ENCODE assay signal across 9 cellular contexts in the genomic region with DNA sequence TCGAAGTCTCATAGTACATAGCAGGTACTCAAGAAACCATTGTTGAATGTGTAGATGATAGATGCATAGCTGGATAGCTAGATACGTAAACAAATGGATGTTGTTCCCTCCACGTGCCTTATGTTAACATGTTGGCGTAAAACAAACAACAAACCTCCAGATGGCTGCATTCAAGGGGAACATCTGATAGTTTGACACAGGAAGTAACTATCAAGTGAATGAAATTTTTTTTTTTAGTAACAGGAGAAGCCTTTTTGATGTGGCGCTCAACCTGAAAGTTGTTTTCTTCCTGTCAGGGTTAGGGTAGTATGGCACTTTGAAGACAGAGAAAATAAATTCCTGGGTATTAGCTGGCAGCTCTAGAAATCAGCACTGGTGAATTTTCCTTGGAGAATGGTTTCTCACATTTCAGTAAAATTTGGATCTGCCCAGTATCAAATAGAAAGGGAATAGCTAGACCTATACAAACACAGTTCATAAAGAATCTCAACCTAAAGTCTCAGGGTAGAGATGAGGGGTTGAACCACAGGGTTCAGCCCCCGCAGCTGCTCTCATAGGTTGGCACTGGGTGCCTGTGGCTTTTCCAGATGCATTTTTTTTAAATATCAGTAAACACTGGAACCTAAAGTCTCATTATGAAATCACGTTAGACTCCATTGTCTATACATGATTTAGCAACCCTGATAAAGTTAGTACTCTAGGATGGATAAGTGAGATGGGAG. TPM values are rescaled to one million over a fixed set of nuclear protein-coding genes. Genes with fewer than 3 reads are reported as not detected.
DNase-seq lines count a peak whose midpoint lies in the region; ATAC-seq, FAIRE-seq and TF ChIP-seq lines count a peak whose summit lies in the region.
"Had no signal": no experiment of that assay in that cellular context is flagged by ENCODE, and none has a peak within 500 bp of the region (broad histone marks: within the 10 kb centered on the region; RNA-seq: fewer than 3 reads in every experiment).

No MANE protein-coding gene starts in this region.

- H3K27me3 ChIP-seq in small intestine (ENCODE audit: control insufficient read depth in 2 of 2, insufficient read depth in 2 of 2, low read length in 2 of 2) = no peaks in the 10 kb centered on the region
- H3K27me3 ChIP-seq in neural progenitor cell = no peaks in the 10 kb centered on the region

- peaks cover 45% of the 10 kb centered on the region for H3K4me1 Mint-ChIP-seq in activated CD4-positive, alpha-beta T cell treated with anti-CD3 and anti-CD28 coated beads, Interleukin-2, amount 10 ng/mL, durations not matched to agents 7 days and 5 days
- H3K4me1 Mint-ChIP-seq in T-helper 2 cell treated with Interferon-gamma antibody and Interleukin-4, amounts not matched to agents 5 μg/mL and 100 μg/mL, for 36 hours (ENCODE audit: low read depth) = peaks cover 33% of the 10 kb centered on the region
- peaks cover 3% of the 10 kb centered on the region for H3K4me1 Mint-ChIP-seq in neural progenitor cell

- peaks cover 21% of the 10 kb centered on the region for H3K9me3 Mint-ChIP-seq in activated CD4-positive, alpha-beta T cell treated with anti-CD3 and anti-CD28 coated beads, Interleukin-2, amount 10 ng/mL, durations not matched to agents 7 days and 5 days
- H3K9me3 Mint-ChIP-seq in T-helper 2 cell treated with Interferon-gamma antibody and Interleukin-4, amounts not matched to agents 5 μg/mL and 100 μg/mL, for 36 hours = peaks cover 24% of the 10 kb centered on the region
- peaks cover 18% of the 10 kb centered on the region for H3K9me3 Mint-ChIP-seq in neural progenitor cell

- H3K27me3 Mint-ChIP-seq in activated CD4-positive, alpha-beta T cell treated with anti-CD3 and anti-CD28 coated beads, Interleukin-2, amount 10 ng/mL, durations not matched to agents 7 days and 5 days = no peaks in the 10 kb centered on the region
- no peaks in the 10 kb centered on the region for H3K27me3 Mint-ChIP-seq in T-helper 2 cell treated with Interferon-gamma antibody and Interleukin-4, amounts not matched to agents 5 μg/mL and 100 μg/mL, for 36 hours (ENCODE audit: low read depth)
- H3K27me3 Mint-ChIP-seq in neural progenitor cell (ENCODE audit: insufficient read depth, low read depth) = peaks cover 2% of the 10 kb centered on the region

- TF ChIP-seq CTCF in neural progenitor cell (IDR thresholded peaks at IDR 0.05) = no peak

- H3K4me3 ChIP-seq in small intestine (ENCODE audit: low read depth in 1 of 2, low read length in 2 of 2) = no peak overlapping the region
- no peak overlapping the region for H3K4me3 ChIP-seq in neural progenitor cell

- peak; percentile 70 for DNase-seq in activated CD4-positive, alpha-beta T cell treated with anti-CD3 and anti-CD28 coated beads, Interleukin-2, amount 10 ng/mL, durations not matched to agents 7 days and 5 days
- DNase-seq in activated CD4-positive, alpha-beta T cell treated with anti-CD3 and anti-CD28 coated beads, Interleukin-2, amount 50 U/mL, for 48 hours = no peak
- peak; percentile 16 for DNase-seq in T-helper 2 cell treated with Interferon-gamma antibody and Interleukin-4, amounts not matched to agents 5 μg/mL and 100 μg/mL, for 36 hours (ENCODE audit: low spot score)
- peak; percentile 32 for DNase-seq in small intestine
- no peak for DNase-seq in neural progenitor cell (ENCODE audit: low spot score)
- DNase-seq in HPDE6-E6E7 (ENCODE audit: extremely low spot score) = no peak
- DNase-seq: OCI-M1 had no signal

- no peaks in the 10 kb centered on the region for H3K36me3 ChIP-seq in small intestine (ENCODE audit: control insufficient read depth in 2 of 2, insufficient read depth in 2 of 2, low read length in 2 of 2)
- H3K36me3 ChIP-seq in neural progenitor cell = no peaks in the 10 kb centered on the region

- POLR2A ChIA-PET in activated CD4-positive, alpha-beta T cell treated with anti-CD3 and anti-CD28 coated beads, Interleukin-2, amount 10 ng/mL, durations not matched to agents 7 days and 5 days (lab: Charles Lee) = interaction anchor here (0.7 to 0.9 kb wide), 2 partner anchors 20 to 227 kb away, joined by 3 to 4 read pairs; no protein-coding TSS in a partner anchor

- no peaks in the 10 kb centered on the region for H4K20me1 ChIP-seq in neural progenitor cell (ENCODE audit: low read depth)

- H3K79me2 ChIP-seq in neural progenitor cell (ENCODE audit: low read depth) = no peaks in the 10 kb centered on the region

- WGBS in small intestine, 3 donors = 60 to 68% (median 67%) methylated on average over 7 of the region's 7 CpGs

- H3K9me3 ChIP-seq in small intestine (ENCODE audit: control insufficient read depth, low read depth) (peaks cover 1% of the 10 kb centered on the region), neural progenitor cell (ENCODE audit: low read depth) (peaks cover 5% of the 10 kb centered on the region)

- H3K27ac Mint-ChIP-seq in activated CD4-positive, alpha-beta T cell treated with anti-CD3 and anti-CD28 coated beads, Interleukin-2, amount 10 ng/mL, durations not matched to agents 7 days and 5 days = peak overlapping the region; percentile 84
- H3K27ac Mint-ChIP-seq in T-helper 2 cell treated with Interferon-gamma antibody and Interleukin-4, amounts not matched to agents 5 μg/mL and 100 μg/mL, for 36 hours = peak overlapping the region; percentile 73
- no peak overlapping the region for H3K27ac Mint-ChIP-seq in neural progenitor cell

- H3K4me1 ChIP-seq in small intestine (ENCODE audit: control insufficient read depth in 2 of 2, insufficient read depth in 1 of 2, low read depth in 1 of 2, low read length in 1 of 2) (no peaks in the 10 kb centered on the region), neural progenitor cell (no peaks in the 10 kb centered on the region)

- no peak overlapping the region for H3K4me2 ChIP-seq in neural progenitor cell

- ATAC-seq in HG03175 (IDR thresholded peaks at IDR 0.05; ENCODE audit: unreplicated experiment) (peak; percentile 52), GM21576 (IDR thresholded peaks at IDR 0.05; ENCODE audit: unreplicated experiment) (no peak)

- no peak for FAIRE-seq in small intestine (lab: Jason Lieb, UNC)

- no peaks in the 10 kb centered on the region for H3F3A ChIP-seq in neural progenitor cell (ENCODE audit: low read depth)

- H3K27ac ChIP-seq in small intestine (ENCODE audit: low read depth in 1 of 2, low read length in 1 of 2) = peak overlapping the region in 1 of 2 donors; percentile 27
- no peak overlapping the region for H3K27ac ChIP-seq in neural progenitor cell

- H3K36me3 Mint-ChIP-seq in activated CD4-positive, alpha-beta T cell treated with anti-CD3 and anti-CD28 coated beads, Interleukin-2, amount 10 ng/mL, durations not matched to agents 7 days and 5 days (ENCODE audit: low read depth) = peaks cover 28% of the 10 kb centered on the region
- peaks cover 24% of the 10 kb centered on the region for H3K36me3 Mint-ChIP-seq in T-helper 2 cell treated with Interferon-gamma antibody and Interleukin-4, amounts not matched to agents 5 μg/mL and 100 μg/mL, for 36 hours (ENCODE audit: low read depth)
- H3K36me3 Mint-ChIP-seq in neural progenitor cell = peaks cover 2% of the 10 kb centered on the region

- CTCF ChIA-PET in activated CD4-positive, alpha-beta T cell treated with anti-CD3 and anti-CD28 coated beads, Interleukin-2, amount 10 ng/mL, durations not matched to agents 7 days and 5 days (lab: Charles Lee) = interaction anchor here (0.7 to 0.9 kb wide), 2 partner anchors 14 to 99 kb away, joined by 3 read pairs; no protein-coding TSS in a partner anchor

- H3K9ac ChIP-seq in neural progenitor cell = no peak overlapping the region

- peak overlapping the region; percentile 26 for H3K4me3 Mint-ChIP-seq in activated CD4-positive, alpha-beta T cell treated with anti-CD3 and anti-CD28 coated beads, Interleukin-2, amount 10 ng/mL, durations not matched to agents 7 days and 5 days
- peak overlapping the region; percentile 62 for H3K4me3 Mint-ChIP-seq in T-helper 2 cell treated with Interferon-gamma antibody and Interleukin-4, amounts not matched to agents 5 μg/mL and 100 μg/mL, for 36 hours
- H3K4me3 Mint-ChIP-seq in neural progenitor cell = no peak overlapping the region

- no peak overlapping the region for H2AFZ ChIP-seq in neural progenitor cell (replicated peaks)

RNA-seq across cellular contexts. Expression of gene RAP1B, which starts 18.8 kb away (rescaled TPM):
- total RNA-seq in activated CD4-positive, alpha-beta T cell treated with anti-CD3 and anti-CD28 coated beads, Interleukin-2, amount 10 ng/mL, durations not matched to agents 7 days and 5 days = 100 to 1,000 TPM; 223 to 284 TPM
- polyA plus RNA-seq in small intestine = 100 to 1,000 TPM; 106 to 139 (median 121) TPM
- total RNA-seq in neural progenitor cell (ENCODE audit: low replicate concordance) = 134 and 252 TPM in 2 replicates

Comparison
In these comparisons a context has a peak if more than half of its experiments do, and no peak if none do; other contexts are left out.
1. DNase-seq: peak in activated CD4-positive, alpha-beta T cell treated with anti-CD3 and anti-CD28 coated beads, Interleukin-2, amount 10 ng/mL, durations not matched to agents 7 days and 5 days (single experiment), T-helper 2 cell treated with Interferon-gamma antibody and Interleukin-4, amounts not matched to agents 5 μg/mL and 100 μg/mL, for 36 hours (single experiment) and small intestine (single experiment); none in activated CD4-positive, alpha-beta T cell treated with anti-CD3 and anti-CD28 coated beads, Interleukin-2, amount 50 U/mL, for 48 hours (0 of 2), neural progenitor cell (single experiment) and HPDE6-E6E7 (single experiment).